ENCODE assay signal across 8 cellular contexts in the genomic region with DNA sequence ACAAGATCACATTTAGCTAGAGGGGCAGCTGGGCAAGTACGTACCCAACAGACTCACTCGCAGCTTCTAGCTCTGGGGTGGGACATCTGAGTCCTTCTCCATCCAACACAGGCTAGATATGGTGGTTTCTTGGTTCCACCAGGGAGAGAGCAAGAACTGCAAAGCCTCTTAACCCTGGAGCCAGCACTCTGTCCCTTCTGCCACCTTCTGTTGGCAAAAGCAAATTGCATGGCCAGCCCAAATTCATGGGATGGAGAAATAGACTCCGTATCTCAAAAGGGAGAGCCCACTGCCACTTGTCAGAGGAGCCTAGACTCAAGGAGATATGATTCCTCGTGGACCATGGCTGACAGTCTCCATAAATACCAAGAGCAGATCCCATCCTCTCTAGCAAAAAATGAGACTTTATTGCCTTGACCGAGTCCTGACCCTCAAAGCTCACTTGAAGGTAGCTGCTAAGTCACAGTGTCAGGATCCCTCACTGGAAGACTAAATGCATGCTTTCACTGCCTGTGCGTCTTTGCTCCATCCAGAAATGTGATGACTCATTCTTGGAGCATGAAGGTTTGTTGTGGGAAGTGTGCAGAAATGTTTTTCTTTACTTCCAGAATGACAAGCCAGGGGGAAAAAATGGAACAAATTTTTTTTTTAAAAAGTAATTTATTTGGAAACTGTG. TPM values are rescaled to one million over a fixed set of nuclear protein-coding genes. Genes with fewer than 3 reads are reported as not detected.
A peak's percentile ranks its signal among the peaks of the same experiment; 100 is the strongest.
DNase-seq lines count a peak whose midpoint lies in the region; TF ChIP-seq lines count a peak whose summit lies in the region.

No MANE protein-coding gene starts in this region.

- TF ChIP-seq CTCF in prostate gland (IDR thresholded peaks at IDR 0.05), result peak in 3 of 4 experiments; percentile 26 to 50 (median 49)

- H3K9me3 ChIP-seq in prostate gland, result no peaks in the 10 kb centered on the region

- no peak for TF ChIP-seq POLR2A in prostate gland (IDR thresholded peaks at IDR 0.05)

- intact Hi-C loops in prostate gland (cut with DNase I), result no loop called here

- no peaks in the 10 kb centered on the region for H3K27me3 ChIP-seq in prostate gland (replicated peaks; ENCODE audit: insufficient read depth)

- DNase-seq in NCI-H1092 treated with DMSO at 0.1 percent for 48 hours (lab: John Stamatoyannopoulos, UW), result peak; percentile 7
- DNase-seq in NCI-H1092 (lab: John Stamatoyannopoulos, UW), result no peak
- DNase-seq in NCI-H526 (lab: John Stamatoyannopoulos, UW), result peak; percentile 16 to 46
- peak; percentile 37 for DNase-seq in epidermal melanocyte (ENCODE audit: insufficient read length, low spot score)
- peak; percentile 6 for DNase-seq in prostate gland (ENCODE audit: low spot score)
- DNase-seq in NCI-H1436 treated with DMSO at 0.1 percent for 48 hours (lab: John Stamatoyannopoulos, UW), result no peak
- DNase-seq in NCI-H2196 treated with DMSO at 0.1 percent for 48 hours (lab: John Stamatoyannopoulos, UW; ENCODE audit: unreplicated experiment), result no peak
- DNase-seq in cortex of kidney (lab: John Stamatoyannopoulos, UW), result no peak

- 52% methylated on average over 6 of the region's 6 CpGs for WGBS in prostate gland

- no peak overlapping the region for H3K27ac ChIP-seq in prostate gland

- no peaks in the 10 kb centered on the region for H3K4me1 ChIP-seq in prostate gland (replicated peaks)

- no peaks in the 10 kb centered on the region for H3K36me3 ChIP-seq in prostate gland

- H3K4me3 ChIP-seq in prostate gland, result no peak overlapping the region

RNA-seq across cellular contexts. Expression of a gene that starts 28.8 kb away (rescaled TPM):
- 10 to 100 TPM; 37.2 to 43.9 TPM for total RNA-seq in prostate gland

Comparison
In these comparisons a context has a peak if more than half of its experiments do, and no peak if none do; other contexts are left out.
1. DNase-seq: peak in NCI-H1092 treated with DMSO at 0.1 percent for 48 hours (single experiment), NCI-H526 (2 of 2), epidermal melanocyte (single experiment) and prostate gland (single experiment); none in NCI-H1092 (single experiment), NCI-H1436 treated with DMSO at 0.1 percent for 48 hours (single experiment), NCI-H2196 treated with DMSO at 0.1 percent for 48 hours (single experiment) and cortex of kidney (single experiment).